18 cellular contexts compared by ENCODE assay signal in the genomic region with DNA sequence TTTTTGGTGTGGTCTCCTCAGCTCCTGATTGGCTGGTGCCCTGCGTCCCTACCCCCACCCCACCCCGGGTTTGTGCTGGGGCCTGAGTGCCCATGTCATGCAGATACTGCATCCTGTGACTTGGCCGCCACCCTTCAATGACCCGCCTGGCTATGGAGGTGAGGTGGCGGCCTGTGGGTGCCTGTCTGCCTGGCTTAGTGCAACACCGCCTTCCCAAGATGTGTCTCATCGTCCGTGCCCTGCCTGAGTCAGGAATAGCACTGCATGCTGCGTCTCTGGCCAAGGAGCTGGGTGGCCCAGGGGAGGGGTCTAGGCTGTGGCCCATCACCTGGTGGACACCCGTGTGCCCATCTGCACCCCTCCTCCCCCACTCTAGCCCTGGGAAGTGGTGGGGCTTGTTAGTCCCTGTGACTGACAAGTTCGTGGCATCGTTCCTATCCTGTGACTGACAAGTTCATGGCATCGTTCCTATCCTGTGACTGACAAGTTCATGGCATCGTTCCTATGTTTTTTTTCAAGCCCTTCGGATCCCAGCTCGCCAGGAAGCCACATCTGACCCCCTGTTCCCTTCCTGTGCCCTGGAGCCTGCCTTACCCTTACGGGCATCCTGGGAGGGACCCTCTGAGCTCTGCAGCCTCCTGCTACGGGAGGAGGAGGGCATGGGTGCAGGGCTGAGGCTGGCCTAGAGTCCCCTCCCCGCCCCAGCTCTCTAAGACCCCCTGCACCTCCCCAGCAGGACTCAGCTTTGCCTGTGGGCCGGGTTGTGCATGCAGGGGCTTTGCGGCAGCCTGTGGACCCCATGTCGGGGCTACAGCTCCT. TPM values are rescaled to one million over a fixed set of nuclear protein-coding genes. Genes with fewer than 3 reads are reported as not detected.
A peak's percentile ranks its signal among the peaks of the same experiment; 100 is the strongest.
DNase-seq lines count a peak whose midpoint lies in the region; ATAC-seq, FAIRE-seq and TF ChIP-seq lines count a peak whose summit lies in the region.
"Had no signal": no experiment of that assay in that cellular context is flagged by ENCODE, and none has a peak within 500 bp of the region (broad histone marks: within the 10 kb centered on the region; RNA-seq: fewer than 3 reads in every experiment).

No MANE protein-coding gene starts in this region.

- peaks cover 15 to 20% of the 10 kb centered on the region in 2 donors for H3K4me1 Mint-ChIP-seq in natural killer cell treated with Interleukin-12 subunit alpha and Interleukin-12 subunit beta and Interleukin-15 and Interleukin-18, amount 100 ng/mL, for 72 hours (ENCODE audit: low read depth in 2 of 2)
- peaks cover 8% of the 10 kb centered on the region in 2 donors for H3K4me1 Mint-ChIP-seq in natural killer cell

- no peaks in the 10 kb centered on the region for H3K36me3 Mint-ChIP-seq in natural killer cell treated with Interleukin-12 subunit alpha and Interleukin-12 subunit beta and Interleukin-15 and Interleukin-18, amount 100 ng/mL, for 72 hours
- no peaks in the 10 kb centered on the region for H3K36me3 Mint-ChIP-seq in natural killer cell

- no peaks in the 10 kb centered on the region for H3K9me3 ChIP-seq in endothelial cell of umbilical vein (replicated peaks; ENCODE audit: control insufficient read depth, insufficient read depth, low read length)
- H3K9me3 ChIP-seq: breast epithelium, testis had no signal

- H3K4me3 Mint-ChIP-seq in natural killer cell treated with Interleukin-12 subunit alpha and Interleukin-12 subunit beta and Interleukin-15 and Interleukin-18, amount 100 ng/mL, for 72 hours = no peak overlapping the region
- H3K4me3 Mint-ChIP-seq in natural killer cell = no peak overlapping the region
- H3K4me3 Mint-ChIP-seq: CD4-positive, alpha-beta memory T cell; immature natural killer cell; T-helper 2 cell treated with Interferon-gamma antibody and Interleukin-4, amounts not matched to agents 5 μg/mL and 100 μg/mL, for 36 hours had no signal

- dilution Hi-C loops in endothelial cell of umbilical vein (cut with MboI; ENCODE audit: extremely low pct_ligation_motif_present, low sequenced_read_pairs) = loop anchor here (25.0 kb wide), 1 partner anchor 190 kb away; no protein-coding TSS in a partner anchor

- no peaks in the 10 kb centered on the region for H3K27me3 Mint-ChIP-seq in natural killer cell treated with Interleukin-12 subunit alpha and Interleukin-12 subunit beta and Interleukin-15 and Interleukin-18, amount 100 ng/mL, for 72 hours
- H3K27me3 Mint-ChIP-seq in natural killer cell (ENCODE audit: low read depth in 2 of 2) = no peaks in the 10 kb centered on the region
- H3K27me3 Mint-ChIP-seq: CD4-positive, alpha-beta memory T cell had no signal

- no peaks in the 10 kb centered on the region for H4K20me1 ChIP-seq in endothelial cell of umbilical vein (replicated peaks; ENCODE audit: control insufficient read depth, extremely low read depth, insufficient read depth, low read length)

- no TSS peak for BruUV-seq in endothelial cell of umbilical vein (replicated peaks; lab: Mats Ljungman, UMichigan)

- H3K79me2 ChIP-seq in endothelial cell of umbilical vein (ENCODE audit: control insufficient read depth, insufficient read depth, low read length) = peaks cover 62% of the 10 kb centered on the region

- H3K36me3 ChIP-seq in endothelial cell of umbilical vein (ENCODE audit: control insufficient read depth in 2 of 2, extremely low read depth in 1 of 2, insufficient read depth in 2 of 2, low read length in 2 of 2) = peaks cover 11 to 21% of the 10 kb centered on the region in 2 experiments

- POLR2A ChIA-PET in endothelial cell of umbilical vein (lab: Charles Lee) = no interaction called here

- no peaks in the 10 kb centered on the region for H3K27me3 ChIP-seq in endothelial cell of umbilical vein (ENCODE audit: control insufficient read depth in 2 of 2, insufficient read depth in 2 of 2, low read length in 2 of 2)
- H3K27me3 ChIP-seq: breast epithelium, testis had no signal

- ATAC-seq in natural killer cell treated with Interleukin-12 subunit alpha and Interleukin-12 subunit beta and Interleukin-15 and Interleukin-18, amount 100 ng/mL, for 72 hours = no peak
- ATAC-seq in natural killer cell (no peak), left lobe of liver (peak; percentile 1), GM19351 (IDR thresholded peaks at IDR 0.05; ENCODE audit: unreplicated experiment) (no peak), GM19324 (IDR thresholded peaks at IDR 0.05; ENCODE audit: low FRiP score, unreplicated experiment) (no peak), HG02571 (IDR thresholded peaks at IDR 0.05; ENCODE audit: unreplicated experiment) (no peak), GM18870 (IDR thresholded peaks at IDR 0.05; ENCODE audit: unreplicated experiment) (no peak)
- ATAC-seq: activated CD4-positive, CD25-positive, alpha-beta regulatory T cell treated with anti-CD3 and anti-CD28 coated beads, Interleukin-2, amount 50 U/mL, for 24 hours had no signal

- no peak overlapping the region for H3K4me2 ChIP-seq in endothelial cell of umbilical vein (ENCODE audit: insufficient read depth, low read length)

- no peaks in the 10 kb centered on the region for H3K9me3 Mint-ChIP-seq in natural killer cell treated with Interleukin-12 subunit alpha and Interleukin-12 subunit beta and Interleukin-15 and Interleukin-18, amount 100 ng/mL, for 72 hours
- H3K9me3 Mint-ChIP-seq in natural killer cell = no peaks in the 10 kb centered on the region
- H3K9me3 Mint-ChIP-seq: CD4-positive, alpha-beta memory T cell; immature natural killer cell; T-helper 2 cell treated with Interferon-gamma antibody and Interleukin-4, amounts not matched to agents 5 μg/mL and 100 μg/mL, for 36 hours had no signal

- CTCF ChIA-PET in endothelial cell of umbilical vein (lab: Charles Lee) = interaction anchor here (1.4 to 11.8 kb wide), 4 partner anchors 8 to 191 kb away, joined by 3 to 330 read pairs (median 112); a partner anchor contains a TSS

- TF ChIP-seq POLR2A in endothelial cell of umbilical vein (IDR thresholded peaks at IDR 0.05; ENCODE audit: low read depth, low read length) = no peak

- intact Hi-C loops in natural killer cell (cut with micrococcal nuclease) = loop anchor here (5.0 kb wide), 1 partner anchor 495 kb away; no protein-coding TSS in a partner anchor
- intact Hi-C loops in endothelial cell of umbilical vein (cut with micrococcal nuclease) = loop anchor here (5.0 kb wide), 2 partner anchors 340 to 875 kb away; a partner anchor contains a TSS

- no peak overlapping the region for H2AFZ ChIP-seq in endothelial cell of umbilical vein (ENCODE audit: low read depth, low read length)

- H3K4me1 ChIP-seq in endothelial cell of umbilical vein (ENCODE audit: control insufficient read depth, extremely low read depth, insufficient read depth, low read length) = peaks cover 3% of the 10 kb centered on the region
- H3K4me1 ChIP-seq: testis had no signal

- peak; percentile 37 for FAIRE-seq in endothelial cell of umbilical vein (lab: Jason Lieb, UNC)
- FAIRE-seq: A204.1 had no signal

- DNase-seq in natural killer cell treated with Interleukin-12 subunit alpha and Interleukin-12 subunit beta and Interleukin-15 and Interleukin-18, amount 100 ng/mL, for 72 hours (ENCODE audit: low spot score) = peak; percentile 52
- DNase-seq in natural killer cell (no peak), endothelial cell of umbilical vein (ENCODE audit: low read depth, low spot score) (no peak), left lobe of liver (ENCODE audit: low spot score) (no peak)
- DNase-seq: CD4-positive, alpha-beta memory T cell; DMS79; immature natural killer cell; NCI-H1105; NCI-H526 treated with DMSO at 0.1 percent for 48 hours; testis had no signal

- H3K27ac ChIP-seq in endothelial cell of umbilical vein (ENCODE audit: insufficient read depth, low read depth, low read length) = no peak overlapping the region
- H3K27ac ChIP-seq: breast epithelium, testis had no signal

- TF ChIP-seq CTCF in natural killer cell (IDR thresholded peaks at IDR 0.05) (no peak), endothelial cell of umbilical vein (IDR thresholded peaks at IDR 0.05; ENCODE audit: extremely low read depth in 1 of 2, insufficient read depth in 1 of 2, low read depth in 1 of 2, low read length in 2 of 2) (no peak)

- H3K4me3 ChIP-seq in endothelial cell of umbilical vein (replicated peaks in 1 of 3; ENCODE audit: insufficient read depth in 1 of 3, low read depth in 1 of 3, low read length in 3 of 3) = no peak overlapping the region
- H3K4me3 ChIP-seq: breast epithelium, testis had no signal

- no peak overlapping the region for H3K27ac Mint-ChIP-seq in natural killer cell treated with Interleukin-12 subunit alpha and Interleukin-12 subunit beta and Interleukin-15 and Interleukin-18, amount 100 ng/mL, for 72 hours
- no peak overlapping the region for H3K27ac Mint-ChIP-seq in natural killer cell
- H3K27ac Mint-ChIP-seq: CD4-positive, alpha-beta memory T cell; immature natural killer cell; T-helper 2 cell treated with Interferon-gamma antibody and Interleukin-4, amounts not matched to agents 5 μg/mL and 100 μg/mL, for 36 hours had no signal

- H3K9me1 ChIP-seq in endothelial cell of umbilical vein (replicated peaks; ENCODE audit: control insufficient read depth, extremely low read depth, insufficient read depth, low read length) = no peaks in the 10 kb centered on the region

- no peak overlapping the region for H3K9ac ChIP-seq in endothelial cell of umbilical vein (replicated peaks; ENCODE audit: extremely low read depth, insufficient read depth, low read length)

RNA-seq across cellular contexts. Expression of a gene that starts 7.5 kb away (rescaled TPM):
- total RNA-seq in natural killer cell treated with Interleukin-12 subunit alpha and Interleukin-12 subunit beta and Interleukin-15 and Interleukin-18, amount 100 ng/mL, for 72 hours = 10 to 100 TPM; 43.5 to 83.6 TPM
- total RNA-seq in natural killer cell (10 to 100 TPM; 12.8 to 22.9 (median 20.0) TPM), endothelial cell of umbilical vein (46.4 and 50.6 TPM in 2 replicates), left lobe of liver (19.1 TPM)
- 27.0 and 27.7 TPM in 2 replicates for polyA plus RNA-seq in endothelial cell of umbilical vein
- 22.2 and 31.4 TPM in 2 replicates for polyA plus RNA-seq in endothelial cell of umbilical vein (2011; cell fraction: cytosol; rRNA removed)
- 12.9 and 19.4 TPM in 2 replicates for polyA plus RNA-seq in endothelial cell of umbilical vein (2011; cell fraction: nucleus; rRNA removed)
- 22.1 and 31.0 TPM in 2 replicates for polyA plus RNA-seq in endothelial cell of umbilical vein (2012)
- 5.8 and 7.4 TPM in 2 replicates for polyA minus RNA-seq in endothelial cell of umbilical vein
- polyA minus RNA-seq in endothelial cell of umbilical vein (2011; cell fraction: cytosol; rRNA and poly(A)+ RNA removed) = 43.1 TPM
- polyA minus RNA-seq in endothelial cell of umbilical vein (2011; cell fraction: nucleus; rRNA and poly(A)+ RNA removed) = 2.3 and 5.7 TPM in 2 replicates

RNA-seq across cellular contexts. Expression of a gene that starts 26.6 kb away (rescaled TPM):
- total RNA-seq in natural killer cell treated with Interleukin-12 subunit alpha and Interleukin-12 subunit beta and Interleukin-15 and Interleukin-18, amount 100 ng/mL, for 72 hours = 1,000 to 10,000 TPM in 1 of 2 donors, 100 to 1,000 TPM in 1; 448 to 1,246 TPM
- total RNA-seq in natural killer cell (1,000 to 10,000 TPM; 1,223 to 1,393 (median 1,250) TPM), endothelial cell of umbilical vein (0.65 and 0.91 TPM in 2 replicates), left lobe of liver (13.6 TPM)
- 0.39 and 0.59 TPM in 2 replicates for polyA plus RNA-seq in endothelial cell of umbilical vein
- 0.26 and 0.87 TPM in 2 replicates for polyA plus RNA-seq in endothelial cell of umbilical vein (2011; cell fraction: cytosol; rRNA removed)
- 0.30 and 0.48 TPM in 2 replicates for polyA plus RNA-seq in endothelial cell of umbilical vein (2011; cell fraction: nucleus; rRNA removed)
- polyA plus RNA-seq in endothelial cell of umbilical vein (2012) = 0.94 and 1.9 TPM in 2 replicates
- polyA minus RNA-seq in endothelial cell of umbilical vein = 0.19 TPM in 1 of 2 replicates, not detected in the other
- 0.72 TPM for polyA minus RNA-seq in endothelial cell of umbilical vein (2011; cell fraction: cytosol; rRNA and poly(A)+ RNA removed)
- polyA minus RNA-seq in endothelial cell of umbilical vein (2011; cell fraction: nucleus; rRNA and poly(A)+ RNA removed) = 0.58 TPM in 1 of 2 replicates, not detected in the other

Comparison
In these comparisons a context has a peak if more than half of its experiments do, and no peak if none do; other contexts are left out.
1. RNA of a gene that starts 26.6 kb away (total RNA-seq): 1,223 to 1,393 TPM in natural killer cell and 448 to 1,246 TPM in natural killer cell treated with Interleukin-12 subunit alpha and Interleukin-12 subunit beta and Interleukin-15 and Interleukin-18, amount 100 ng/mL, for 72 hours; 13.6 TPM in left lobe of liver (single experiment) and 0.65 to 0.91 TPM in endothelial cell of umbilical vein; every median in the first group is over 10 times any median in the second.